24 cellular contexts compared by ENCODE assay signal in genomic region chr12:130425698-130426245, GRCh38.
"Had no signal": no experiment of that assay in that cellular context is flagged by ENCODE, and none has a peak within 500 bp of the region (broad histone marks: within the 10 kb centered on the region; RNA-seq: fewer than 3 reads in every experiment).

No MANE protein-coding gene starts in this region.

- H3K4me3 ChIP-seq: SK-N-MC had no signal

- H3K27ac ChIP-seq: KMS-11, SK-N-MC, VCaP had no signal

- H3K36me3 Mint-ChIP-seq: activated naive CD4-positive, alpha-beta T cell treated with anti-CD3 and anti-CD28 coated beads, Interleukin-2, amount 50 U/mL, for 24 hours had no signal

- H3K27me3 Mint-ChIP-seq: activated CD4-positive, alpha-beta memory T cell treated with anti-CD3 and anti-CD28 coated beads, Interleukin-2, amount 10 ng/mL, durations not matched to agents 7 days and 5 days; brain had no signal

- DNase-seq: activated CD4-positive, alpha-beta memory T cell treated with anti-CD3 and anti-CD28 coated beads, Interleukin-2, amount 10 ng/mL, durations not matched to agents 7 days and 5 days; activated CD4-positive, alpha-beta T cell treated with anti-CD3 and anti-CD28 coated beads, Interleukin-2, amount 50 U/mL, for 1 hour; activated CD4-positive, CD25-positive, alpha-beta regulatory T cell; activated T-cell treated with anti-CD3 and anti-CD28 coated beads, Interleukin-2, amount 50 U/mL, for 1 hour; amygdala; MV-4-11; NCI-H1092 treated with DMSO at 0.1 percent for 48 hours; NCI-H1417 treated with DMSO at 0.1 percent for 48 hours; NCI-H1694; NCI-H2029; NCI-H2107; NCI-H2171 treated with DMSO at 0.1 percent for 48 hours; NCI-H226; NCI-H526; NK-92 treated with Interleukin-12 subunit alpha and Interleukin-12 subunit beta, amount 100 ng/mL, for 24 hours; OCI-M1; RPMI8226; T-helper 1 cell had no signal

- H3K4me1 Mint-ChIP-seq: activated CD4-positive, alpha-beta memory T cell treated with anti-CD3 and anti-CD28 coated beads, Interleukin-2, amount 10 ng/mL, durations not matched to agents 7 days and 5 days; activated naive CD4-positive, alpha-beta T cell treated with anti-CD3 and anti-CD28 coated beads, Interleukin-2, amount 50 U/mL, for 24 hours had no signal

- H3K9me3 Mint-ChIP-seq: activated naive CD4-positive, alpha-beta T cell treated with anti-CD3 and anti-CD28 coated beads, Interleukin-2, amount 50 U/mL, for 24 hours had no signal

- ATAC-seq: Right ventricle myocardium inferior had no signal

- H3K27ac Mint-ChIP-seq: activated CD4-positive, alpha-beta memory T cell treated with anti-CD3 and anti-CD28 coated beads, Interleukin-2, amount 10 ng/mL, durations not matched to agents 7 days and 5 days; activated naive CD4-positive, alpha-beta T cell treated with anti-CD3 and anti-CD28 coated beads, Interleukin-2, amount 50 U/mL, for 24 hours; brain had no signal

- H3K4me3 Mint-ChIP-seq: activated CD4-positive, alpha-beta memory T cell treated with anti-CD3 and anti-CD28 coated beads, Interleukin-2, amount 10 ng/mL, durations not matched to agents 7 days and 5 days; activated naive CD4-positive, alpha-beta T cell treated with anti-CD3 and anti-CD28 coated beads, Interleukin-2, amount 50 U/mL, for 24 hours; brain had no signal
